Comparison of ENCODE assay signal across 8 cellular contexts in the genomic region with DNA sequence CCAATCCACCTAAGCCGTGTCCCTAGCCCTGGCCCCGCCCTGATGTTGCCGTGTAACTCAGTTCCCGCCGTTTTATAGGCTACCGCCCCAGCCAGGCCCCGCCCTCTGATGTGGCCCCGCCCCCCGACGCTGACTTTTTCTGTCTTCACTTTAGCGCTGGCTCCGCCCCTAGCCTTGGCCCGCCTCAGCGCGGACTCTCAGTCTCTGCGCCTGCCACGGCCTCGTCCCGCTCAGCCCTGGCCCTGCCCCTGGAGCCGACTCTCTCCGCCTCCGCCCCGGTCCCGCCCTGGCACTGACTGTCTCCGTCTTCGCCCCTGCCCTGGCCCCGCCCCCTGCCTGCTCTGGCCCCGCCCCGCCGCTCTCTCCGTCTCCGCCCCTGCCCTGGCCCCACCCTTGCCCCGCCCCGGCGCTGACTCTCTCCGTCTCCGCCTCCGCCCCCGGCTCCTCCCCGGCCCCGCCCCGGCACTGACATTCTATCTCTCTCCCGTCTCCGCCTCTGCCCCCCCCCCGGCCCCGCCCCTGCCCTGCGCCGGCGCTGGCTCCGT. TPM values are rescaled to one million over a fixed set of nuclear protein-coding genes. Genes with fewer than 3 reads are reported as not detected.
A peak's percentile ranks its signal among the peaks of the same experiment; 100 is the strongest.
DNase-seq lines count a peak whose midpoint lies in the region; ATAC-seq and TF ChIP-seq lines count a peak whose summit lies in the region.

No MANE protein-coding gene starts in this region.

- peak; percentile 98 for DNase-seq in GM03348 (ENCODE audit: low spot score)
- peak; percentile 99 for DNase-seq in NCI-H1092 (lab: John Stamatoyannopoulos, UW)
- peak; percentile 85 for DNase-seq in SK-N-MC (ENCODE audit: low read depth, low spot score)
- DNase-seq in activated naive CD4-positive, alpha-beta T cell treated with anti-CD3 and anti-CD28 coated beads, Interleukin-2, amount 50 U/mL, for 16 hours, result peak; percentile 100
- peak; percentile 66 for DNase-seq in glomerular endothelial cell (ENCODE audit: extremely low read depth, low read depth, low spot score)
- DNase-seq in osteocyte (ENCODE audit: extremely low spot score, unreplicated experiment), result peak; percentile 100
- DNase-seq in testis, result peak; percentile 98

- no peak for TF ChIP-seq POLR2A in testis (IDR thresholded peaks at IDR 0.05)

- no peak overlapping the region for H3K9ac ChIP-seq in SK-N-MC (ENCODE audit: insufficient read length)

- H3K4me3 ChIP-seq in SK-N-MC (peak overlapping the region; percentile 71), testis (peak overlapping the region; percentile 60 to 66)

- H3K9me3 ChIP-seq in SK-N-MC (ENCODE audit: low read depth, low read length) (no peaks in the 10 kb centered on the region), testis (no peaks in the 10 kb centered on the region)

- ATAC-seq in HG02588 (IDR thresholded peaks at IDR 0.05; ENCODE audit: unreplicated experiment), result peak; percentile 77

- H3K36me3 ChIP-seq in SK-N-MC (ENCODE audit: insufficient read depth, low read length), result no peaks in the 10 kb centered on the region
- H3K36me3 ChIP-seq in testis (ENCODE audit: low read depth, missing control alignments), result no peaks in the 10 kb centered on the region

- H3K27me3 Mint-ChIP-seq in osteocyte (ENCODE audit: unreplicated experiment), result no peaks in the 10 kb centered on the region

- H3K4me3 Mint-ChIP-seq in osteocyte (ENCODE audit: unreplicated experiment), result peak overlapping the region; percentile 82

- intact Hi-C loops in testis (cut with DNase I; ENCODE audit: low total_unique reads), result no loop called here

- TF ChIP-seq CTCF in osteocyte (IDR thresholded peaks at IDR 0.05), result no peak
- TF ChIP-seq CTCF in testis (IDR thresholded peaks at IDR 0.05), result no peak

- H3K4me1 Mint-ChIP-seq in osteocyte (ENCODE audit: unreplicated experiment), result peaks cover 10% of the 10 kb centered on the region

- H3K27ac Mint-ChIP-seq in osteocyte (ENCODE audit: unreplicated experiment), result peak overlapping the region; percentile 94

- H3K36me3 Mint-ChIP-seq in osteocyte (ENCODE audit: unreplicated experiment), result no peaks in the 10 kb centered on the region

- WGBS in testis, 2 donors, result 1 to 3% methylated on average over 32 to 34 of the region's 50 CpGs

- H3K27me3 ChIP-seq in testis, result no peaks in the 10 kb centered on the region

- H3K9me3 Mint-ChIP-seq in osteocyte (ENCODE audit: unreplicated experiment), result peaks cover 5% of the 10 kb centered on the region

- H3K4me1 ChIP-seq in testis, result peaks cover 9% of the 10 kb centered on the region

- H3K27ac ChIP-seq in SK-N-MC, result no peak overlapping the region
- peak overlapping the region; percentile 98 for H3K27ac ChIP-seq in testis

RNA-seq across cellular contexts. Expression of a gene that starts 5.2 kb away (rescaled TPM):
- total RNA-seq in glomerular endothelial cell (not detected in 2 replicates), osteocyte (0.39 and 0.99 TPM in 2 replicates), testis (under 1 TPM; 0.55 to 0.62 TPM)
- polyA plus RNA-seq in testis (ENCODE audit: insufficient read depth, low read depth, low replicate concordance), result 0.32 TPM

RNA-seq across cellular contexts. Expression of a gene that starts 39.4 kb away (rescaled TPM):
- total RNA-seq in glomerular endothelial cell, result 82.2 and 132 TPM in 2 replicates
- total RNA-seq in osteocyte, result not detected in 2 replicates
- total RNA-seq in testis, result 10 to 100 TPM in 1 of 2 donors, 1 to 10 TPM in 1; 2.0 to 16.3 TPM
- 46.9 TPM for polyA plus RNA-seq in testis (ENCODE audit: insufficient read depth, low read depth, low replicate concordance)
